Comparison of ENCODE assay signal across 8 cellular contexts in genomic region chr3:4633078-4634004, GRCh38.
DNase-seq lines count a peak whose midpoint lies in the region; ATAC-seq and TF ChIP-seq lines count a peak whose summit lies in the region.

No MANE protein-coding gene starts in this region.

- H3K27ac ChIP-seq in PC-9 = no peak overlapping the region
- H3K27ac ChIP-seq in colonic mucosa = no peak overlapping the region
- H3K27ac ChIP-seq in liver (ENCODE audit: low read depth in 1 of 2, low read length in 2 of 2) = no peak overlapping the region
- peak overlapping the region; percentile 43 to 53 for H3K27ac ChIP-seq in uterus

- H3K9ac ChIP-seq in colonic mucosa (ENCODE audit: low read depth in 2 of 2, low read length in 2 of 2) = no peak overlapping the region
- H3K9ac ChIP-seq in liver (ENCODE audit: low read depth in 1 of 2, low read length in 2 of 2) = no peak overlapping the region

- no peak overlapping the region for H3K4me3 ChIP-seq in PC-9
- no peak overlapping the region for H3K4me3 ChIP-seq in colonic mucosa
- H3K4me3 ChIP-seq in liver (ENCODE audit: low read depth in 1 of 3, low read length in 3 of 3) = no peak overlapping the region
- H3K4me3 ChIP-seq in uterus = no peak overlapping the region

- H3K4me2 ChIP-seq in PC-9 = no peak overlapping the region

- peak; percentile 88 for ATAC-seq in GM19452 (IDR thresholded peaks at IDR 0.05; ENCODE audit: unreplicated experiment)

- BruUV-seq in PC-9 (replicated peaks; lab: Mats Ljungman, UMichigan) = no TSS peak

- no peaks in the 10 kb centered on the region for H3F3A ChIP-seq in PC-9 (ENCODE audit: insufficient read depth, low read depth)

- intact Hi-C loops in PC-9 (cut with micrococcal nuclease; ENCODE audit: unreplicated experiment) (loop anchor here (1.0 to 5.0 kb wide), 5 partner anchors 141 to 1433 kb away; partner anchors contain the start of gene ITPR1), colonic mucosa (cut with DNase I) (loop anchor here (5.0 kb wide), 1 partner anchor 281 kb away; no protein-coding TSS in a partner anchor), uterus (cut with DNase I; ENCODE audit: low total_unique reads) (no loop called here)

- CTCF ChIA-PET in PC-9 (lab: Charles Lee) = interaction anchor here (0.6 to 1.5 kb wide), 4 partner anchors 250 to 327 kb away, joined by 3 to 12 read pairs (median 4); no protein-coding TSS in a partner anchor

- H3K4me1 ChIP-seq in PC-9 (replicated peaks; ENCODE audit: insufficient read depth) = no peaks in the 10 kb centered on the region
- no peaks in the 10 kb centered on the region for H3K4me1 ChIP-seq in colonic mucosa
- no peaks in the 10 kb centered on the region for H3K4me1 ChIP-seq in liver (ENCODE audit: control insufficient read depth in 4 of 4, insufficient read depth in 4 of 4, low read length in 3 of 4)
- H3K4me1 ChIP-seq in uterus = peaks cover 0 to 5% of the 10 kb centered on the region in 2 donors

- POLR2A ChIA-PET in PC-9 (lab: Charles Lee; ENCODE audit: unreplicated experiment) = interaction anchor here (0.5 to 0.6 kb wide), 3 partner anchors 145 to 346 kb away, joined by 4 to 10 read pairs (median 9); partner anchors contain the start of gene BHLHE40

- H3K9me2 ChIP-seq in PC-9 (ENCODE audit: insufficient read depth) = no peaks in the 10 kb centered on the region

- TF ChIP-seq POLR2A in uterus (IDR thresholded peaks at IDR 0.05) = no peak

- no peak overlapping the region for H2AFZ ChIP-seq in PC-9

- H3K36me3 ChIP-seq in PC-9 (ENCODE audit: low read depth) = no peaks in the 10 kb centered on the region
- H3K36me3 ChIP-seq in colonic mucosa = no peaks in the 10 kb centered on the region
- H3K36me3 ChIP-seq in liver (ENCODE audit: control insufficient read depth in 4 of 4, insufficient read depth in 3 of 4, low read depth in 1 of 4, low read length in 3 of 4) = no peaks in the 10 kb centered on the region
- no peaks in the 10 kb centered on the region for H3K36me3 ChIP-seq in uterus

- no peaks in the 10 kb centered on the region for H4K20me1 ChIP-seq in PC-9 (ENCODE audit: insufficient read depth)

- H3K27me3 ChIP-seq in PC-9 (ENCODE audit: insufficient read depth, low read depth) = no peaks in the 10 kb centered on the region
- no peaks in the 10 kb centered on the region for H3K27me3 ChIP-seq in colonic mucosa
- H3K27me3 ChIP-seq in liver (ENCODE audit: control insufficient read depth in 4 of 4, insufficient read depth in 4 of 4, low read length in 3 of 4) = no peaks in the 10 kb centered on the region
- no peaks in the 10 kb centered on the region for H3K27me3 ChIP-seq in uterus

- peak; percentile 46 for DNase-seq in EL
- DNase-seq in HuH-7 (ENCODE audit: low spot score) = peak; percentile 60
- DNase-seq in PC-9 = peak; percentile 12 to 43
- DNase-seq in colonic mucosa = no peak
- no peak for DNase-seq in uterus
- no peak for DNase-seq in activated T-cell treated with anti-CD3 and anti-CD28 coated beads, Interleukin-2, amount 50 U/mL, for 48 hours

- H3K9me3 ChIP-seq in PC-9 (ENCODE audit: insufficient read depth, low read depth) (no peaks in the 10 kb centered on the region), colonic mucosa (no peaks in the 10 kb centered on the region), liver (ENCODE audit: control insufficient read depth in 4 of 4, low read length in 3 of 4) (no peaks in the 10 kb centered on the region), uterus (no peaks in the 10 kb centered on the region)

- TF ChIP-seq CTCF in PC-9 (conservative IDR thresholded peaks at IDR 0.05) = peak; percentile 77
- peak; percentile 85 for TF ChIP-seq CTCF in colonic mucosa (IDR thresholded peaks at IDR 0.05)
- peak; percentile 87 for TF ChIP-seq CTCF in liver (IDR thresholded peaks at IDR 0.05; ENCODE audit: low read depth, low read length, missing input control)
- peak; percentile 79 to 89 (median 84) for TF ChIP-seq CTCF in uterus (IDR thresholded peaks at IDR 0.05)

- 68% methylated on average over 10 of the region's 10 CpGs for WGBS in liver

- TF ChIP-seq RAD21 in liver (IDR thresholded peaks at IDR 0.05) = peak; percentile 95 to 96

- no peaks in the 10 kb centered on the region for H3K79me2 ChIP-seq in PC-9 (ENCODE audit: low read depth)

TF ChIP-seq in liver, 16 proteins besides CTCF, POLR2A, EP300 and RAD21:
- TF ChIP-seq TAF1 (conservative IDR thresholded peaks at IDR 0.05) (no peak), RXRA (IDR thresholded peaks at IDR 0.05) (no peak), HNF4A (conservative IDR thresholded peaks at IDR 0.05) (no peak), ZBTB33 (IDR thresholded peaks at IDR 0.05) (no peak), NR2F2 (IDR thresholded peaks at IDR 0.05) (no peak), EGR1 (IDR thresholded peaks at IDR 0.05; ENCODE audit: low read depth in 2 of 2) (no peak), REST (IDR thresholded peaks at IDR 0.05) (no peak), MAX (IDR thresholded peaks at IDR 0.05) (no peak), ATF3 (IDR thresholded peaks at IDR 0.05) (no peak), FOXA2 (IDR thresholded peaks at IDR 0.05) (no peak), YY1 (IDR thresholded peaks at IDR 0.05) (no peak), JUND (IDR thresholded peaks at IDR 0.05) (no peak), GABPA (IDR thresholded peaks at IDR 0.05 in 1 of 2, conservative IDR thresholded peaks at IDR 0.05 in 1 of 2) (no peak), HNF4G (IDR thresholded peaks at IDR 0.05) (no peak), FOXA1 (IDR thresholded peaks at IDR 0.05) (no peak), SP1 (IDR thresholded peaks at IDR 0.05) (no peak)

Comparison
In these comparisons a context has a peak if more than half of its experiments do, and no peak if none do; other contexts are left out.
1. DNase-seq: peak in EL (single experiment), HuH-7 (single experiment) and PC-9 (2 of 2); none in colonic mucosa (single experiment), uterus (0 of 2) and activated T-cell treated with anti-CD3 and anti-CD28 coated beads, Interleukin-2, amount 50 U/mL, for 48 hours (0 of 2).
2. H3K27ac ChIP-seq: peak in uterus (2 of 2); none in PC-9 (single experiment), colonic mucosa (single experiment) and liver (0 of 2).
3. Peak in every context shown above with its lines, with median percentiles within 50 percentile points of each other: CTCF ChIP-seq.